In genomic region chr7:29806131-29806792, GRCh38 we compare ENCODE assay signal across 9 cellular contexts. TPM values are rescaled to one million over a fixed set of nuclear protein-coding genes. Genes with fewer than 3 reads are reported as not detected.
A peak's percentile ranks its signal among the peaks of the same experiment; 100 is the strongest.
DNase-seq lines count a peak whose midpoint lies in the region; ATAC-seq and TF ChIP-seq lines count a peak whose summit lies in the region.
"Had no signal": no experiment of that assay in that cellular context is flagged by ENCODE, and none has a peak within 500 bp of the region (broad histone marks: within the 10 kb centered on the region; RNA-seq: fewer than 3 reads in every experiment).

Gene WIPF3, plus strand, starts transcription at chr7:29806508. Its CDS starts 28,217 bp downstream, at chr7:29834725.

- H3K4me3 Mint-ChIP-seq in activated CD4-positive, alpha-beta T cell treated with anti-CD3 and anti-CD28 coated beads for 36 hours: peak within 1 kb of the TSS; percentile 41
- H3K4me3 Mint-ChIP-seq in activated CD4-positive, alpha-beta T cell treated with anti-CD3 and anti-CD28 coated beads, Interleukin-2, amount 10 ng/mL, durations not matched to agents 7 days and 5 days: no peak within 1 kb of the TSS

- WGBS in adrenal gland, 4 donors: 2 to 39% (median 18%) methylated on average over 6 to 77 of the region's 77 CpGs

- intact Hi-C loops in activated CD4-positive, alpha-beta T cell treated with anti-CD3 and anti-CD28 coated beads for 36 hours (cut with DNase I, micrococcal nuclease): no loop called here
- intact Hi-C loops in adrenal gland (cut with DNase I): no loop called here
- intact Hi-C loops in OCI-LY7 (cut with micrococcal nuclease; ENCODE audit: unreplicated experiment): no loop called here

- H3K27ac Mint-ChIP-seq in activated CD4-positive, alpha-beta T cell treated with anti-CD3 and anti-CD28 coated beads for 36 hours: no peak within 1 kb of the TSS
- H3K27ac Mint-ChIP-seq in activated CD4-positive, alpha-beta T cell treated with anti-CD3 and anti-CD28 coated beads, Interleukin-2, amount 10 ng/mL, durations not matched to agents 7 days and 5 days: no peak within 1 kb of the TSS

- H3K4me1 ChIP-seq in adrenal gland (replicated peaks in 1 of 2) (peaks cover 5 to 15% of the 10 kb centered on the region in 2 donors), skeletal muscle satellite cell (ENCODE audit: control insufficient read depth, insufficient read depth, low read length) (peaks cover 8% of the 10 kb centered on the region), OCI-LY7 (ENCODE audit: insufficient read depth, low read length, poor library complexity, severe bottlenecking) (no peaks in the 10 kb centered on the region)

- peak in 1 of 6 experiments; percentile 14 for TF ChIP-seq CTCF in adrenal gland (IDR thresholded peaks at IDR 0.05)
- TF ChIP-seq CTCF in OCI-LY7 (conservative IDR thresholded peaks at IDR 0.05; ENCODE audit: low read length): no peak

- no peaks in the 10 kb centered on the region for H3K9me3 Mint-ChIP-seq in activated CD4-positive, alpha-beta T cell treated with anti-CD3 and anti-CD28 coated beads for 36 hours (ENCODE audit: low read depth)
- H3K9me3 Mint-ChIP-seq in activated CD4-positive, alpha-beta T cell treated with anti-CD3 and anti-CD28 coated beads, Interleukin-2, amount 10 ng/mL, durations not matched to agents 7 days and 5 days: no peaks in the 10 kb centered on the region

- CTCF ChIA-PET in activated CD4-positive, alpha-beta T cell treated with anti-CD3 and anti-CD28 coated beads for 36 hours (lab: Charles Lee): interaction anchor here (2.2 kb wide), 1 partner anchor 115 kb away, joined by 7 read pairs; no protein-coding TSS in a partner anchor
- CTCF ChIA-PET in activated CD4-positive, alpha-beta T cell treated with anti-CD3 and anti-CD28 coated beads, Interleukin-2, amount 10 ng/mL, durations not matched to agents 7 days and 5 days (lab: Charles Lee): interaction anchor here (1.0 kb wide), 1 partner anchor 11 kb away, joined by 3 read pairs; no protein-coding TSS in a partner anchor
- CTCF ChIA-PET in OCI-LY7 (lab: Charles Lee; ENCODE audit: unreplicated experiment): no interaction called here

- H3K36me3 ChIP-seq in adrenal gland (replicated peaks in 1 of 2) (no peaks in the 10 kb centered on the region), skeletal muscle satellite cell (ENCODE audit: insufficient read depth, low read length) (no peaks in the 10 kb centered on the region), OCI-LY7 (ENCODE audit: insufficient read depth, low read length) (no peaks in the 10 kb centered on the region)

- peak; percentile 14 for DNase-seq in activated CD4-positive, alpha-beta T cell treated with anti-CD3 and anti-CD28 coated beads for 36 hours
- DNase-seq in activated CD4-positive, alpha-beta T cell treated with anti-CD3 and anti-CD28 coated beads, Interleukin-2, amount 10 ng/mL, durations not matched to agents 7 days and 5 days: no peak
- DNase-seq in adrenal gland: peak in 6 of 7 donors; percentile 40 to 54 (median 51)
- peak; percentile 90 for DNase-seq in iPS-NIHi11 (ENCODE audit: low spot score)
- DNase-seq in OCI-LY7 (ENCODE audit: low spot score): no peak
- DNase-seq in SHP77 treated with DMSO at 0.1 percent for 48 hours (lab: John Stamatoyannopoulos, UW): no peak
- no peak for DNase-seq in activated naive CD4-positive, alpha-beta T cell (lab: John Stamatoyannopoulos, UW)

- H3K4me2 ChIP-seq in skeletal muscle satellite cell (ENCODE audit: low read length) (peak within 1 kb of the TSS; percentile 82), OCI-LY7 (ENCODE audit: low read length) (no peak within 1 kb of the TSS)

- no peaks in the 10 kb centered on the region for H3K9me2 ChIP-seq in OCI-LY7 (ENCODE audit: insufficient read depth, low read length)

- peaks cover 5% of the 10 kb centered on the region for H3K4me1 Mint-ChIP-seq in activated CD4-positive, alpha-beta T cell treated with anti-CD3 and anti-CD28 coated beads for 36 hours
- H3K4me1 Mint-ChIP-seq in activated CD4-positive, alpha-beta T cell treated with anti-CD3 and anti-CD28 coated beads, Interleukin-2, amount 10 ng/mL, durations not matched to agents 7 days and 5 days: peaks cover 13% of the 10 kb centered on the region

- H4K20me1 ChIP-seq in OCI-LY7 (ENCODE audit: insufficient read depth, low read length): no peaks in the 10 kb centered on the region

- no peaks in the 10 kb centered on the region for H3K36me3 Mint-ChIP-seq in activated CD4-positive, alpha-beta T cell treated with anti-CD3 and anti-CD28 coated beads for 36 hours (ENCODE audit: low read depth)
- H3K36me3 Mint-ChIP-seq in activated CD4-positive, alpha-beta T cell treated with anti-CD3 and anti-CD28 coated beads, Interleukin-2, amount 10 ng/mL, durations not matched to agents 7 days and 5 days (ENCODE audit: low read depth): no peaks in the 10 kb centered on the region

- no peaks in the 10 kb centered on the region for H3K79me2 ChIP-seq in OCI-LY7 (ENCODE audit: insufficient read depth, low read depth, low read length)

- BruUV-seq in OCI-LY7 (replicated peaks; lab: Mats Ljungman, UMichigan): no TSS peak

- H3K4me3 ChIP-seq in adrenal gland (peak within 1 kb of the TSS in 3 of 4 donors; percentile 33 to 79 (median 56)), skeletal muscle satellite cell (ENCODE audit: low read length) (peak within 1 kb of the TSS; percentile 62), OCI-LY7 (ENCODE audit: low read depth, low read length, poor library complexity, severe bottlenecking) (no peak within 1 kb of the TSS)

- peak; percentile 44 for ATAC-seq in activated CD4-positive, alpha-beta T cell treated with anti-CD3 and anti-CD28 coated beads for 36 hours

- TF ChIP-seq POLR2A in adrenal gland (IDR thresholded peaks at IDR 0.05): peak in 1 of 2 donors; percentile 52

- H3K9me3 ChIP-seq in adrenal gland (replicated peaks in 1 of 3): no peaks in the 10 kb centered on the region
- no peaks in the 10 kb centered on the region for H3K9me3 ChIP-seq in skeletal muscle satellite cell (replicated peaks; ENCODE audit: low read length)
- no peaks in the 10 kb centered on the region for H3K9me3 ChIP-seq in OCI-LY7 (ENCODE audit: low read length)

- no peak within 1 kb of the TSS for H3K9ac ChIP-seq in skeletal muscle satellite cell (ENCODE audit: low read depth, low read length)

- peaks cover 66% of the 10 kb centered on the region for H3K27me3 Mint-ChIP-seq in activated CD4-positive, alpha-beta T cell treated with anti-CD3 and anti-CD28 coated beads for 36 hours
- peaks cover 72% of the 10 kb centered on the region for H3K27me3 Mint-ChIP-seq in activated CD4-positive, alpha-beta T cell treated with anti-CD3 and anti-CD28 coated beads, Interleukin-2, amount 10 ng/mL, durations not matched to agents 7 days and 5 days

- H3K27ac ChIP-seq in adrenal gland (peak within 1 kb of the TSS in 3 of 5 donors; percentile 71 to 84 (median 82)), OCI-LY7 (ENCODE audit: low read depth, low read length, poor library complexity, severe bottlenecking) (no peak within 1 kb of the TSS)

- H3K27me3 ChIP-seq in adrenal gland (no peaks in the 10 kb centered on the region), skeletal muscle satellite cell (ENCODE audit: control insufficient read depth, insufficient read depth, low read length) (peaks cover 92% of the 10 kb centered on the region)

- H2AFZ ChIP-seq in OCI-LY7 (ENCODE audit: low read length): no peak within 1 kb of the TSS

- POLR2A ChIA-PET in activated CD4-positive, alpha-beta T cell treated with anti-CD3 and anti-CD28 coated beads for 36 hours (lab: Charles Lee): no interaction called here
- POLR2A ChIA-PET in activated CD4-positive, alpha-beta T cell treated with anti-CD3 and anti-CD28 coated beads, Interleukin-2, amount 10 ng/mL, durations not matched to agents 7 days and 5 days (lab: Charles Lee): no interaction called here
- POLR2A ChIA-PET in OCI-LY7 (lab: Charles Lee): no interaction called here

RNA-seq across cellular contexts. Expression of gene WIPF3, which starts in this region (rescaled TPM):
- total RNA-seq in activated CD4-positive, alpha-beta T cell treated with anti-CD3 and anti-CD28 coated beads for 36 hours: not detected
- total RNA-seq in activated CD4-positive, alpha-beta T cell treated with anti-CD3 and anti-CD28 coated beads, Interleukin-2, amount 10 ng/mL, durations not matched to agents 7 days and 5 days: not detected
- total RNA-seq in adrenal gland (1 to 10 TPM; 1.3 to 7.7 (median 5.2) TPM), OCI-LY7 (2022) (not detected in 2 replicates)
- 10 to 100 TPM in 2 of 3 donors, 1 to 10 TPM in 1; 4.5 to 16.0 (median 13.6) TPM for polyA plus RNA-seq in adrenal gland
- under 0.01 TPM in 1 of 2 replicates, not detected in the other for total RNA-seq in skeletal muscle satellite cell (2012; rRNA removed)
- 0.10 TPM in 1 of 2 replicates, not detected in the other for total RNA-seq in OCI-LY7 (2014; rRNA removed; shearing (Covaris generic))
- total RNA-seq: T-helper 2 cell treated with Interferon-gamma antibody and Interleukin-4, amounts not matched to agents 100 ng/mL and 5 ng/mL, for 36 hours had no signal

Comparison
In these comparisons a context has a peak if more than half of its experiments do, and no peak if none do; other contexts are left out.
1. Peak in DNase-seq and ATAC-seq in activated CD4-positive, alpha-beta T cell treated with anti-CD3 and anti-CD28 coated beads for 36 hours; RNA of the gene not detected or under 1 TPM.
2. DNase-seq: peak in adrenal gland (6 of 7) and iPS-NIHi11 (single experiment); none in activated CD4-positive, alpha-beta T cell treated with anti-CD3 and anti-CD28 coated beads, Interleukin-2, amount 10 ng/mL, durations not matched to agents 7 days and 5 days (single experiment), OCI-LY7 (single experiment), SHP77 treated with DMSO at 0.1 percent for 48 hours (single experiment) and activated naive CD4-positive, alpha-beta T cell (0 of 4).